Comparison of ENCODE assay signal across 11 cellular contexts in the genomic region with DNA sequence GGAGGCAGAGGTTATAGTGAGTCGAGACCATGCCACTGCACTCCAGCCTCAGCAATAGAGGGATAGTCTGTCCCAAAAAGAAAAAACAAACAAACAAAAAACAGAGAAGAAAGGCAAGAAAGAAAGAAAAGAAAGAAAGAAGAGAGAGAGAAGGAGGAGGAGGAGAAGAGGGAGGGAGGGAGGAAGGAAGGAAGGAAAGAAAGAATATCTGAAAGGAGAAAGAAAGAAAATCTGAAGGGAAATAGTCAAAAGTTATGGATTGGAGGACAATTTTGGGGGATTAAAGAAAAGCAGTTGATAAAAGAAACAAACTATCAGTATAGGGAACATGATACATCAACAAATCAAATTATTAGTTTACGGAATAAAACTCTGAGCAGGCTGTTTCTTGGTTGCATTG.
"Had no signal": no experiment of that assay in that cellular context is flagged by ENCODE, and none has a peak within 500 bp of the region (broad histone marks: within the 10 kb centered on the region; RNA-seq: fewer than 3 reads in every experiment).

No MANE protein-coding gene starts in this region.

- DNase-seq: H9, HCEC 1CT, HFFc6, IMR-90, Karpas-422, KBM-7 had no signal

- H3K9ac ChIP-seq: KMS-11 had no signal

- FAIRE-seq: H1, H54, HTR-8/SVneo had no signal

- H3K27ac ChIP-seq: KMS-11 had no signal

- H3K4me3 ChIP-seq: GM23338 had no signal

- ATAC-seq: GM23338 had no signal

- H3K4me2 ChIP-seq: GM23338, KMS-11 had no signal

- H2AFZ ChIP-seq: GM23338 had no signal
